In genomic region chr4:153439831-153440230, GRCh38 we compare ENCODE assay signal across 10 cellular contexts. TPM values are rescaled to one million over a fixed set of nuclear protein-coding genes. Genes with fewer than 3 reads are reported as not detected.
A peak's percentile ranks its signal among the peaks of the same experiment; 100 is the strongest.
DNase-seq lines count a peak whose midpoint lies in the region; ATAC-seq and TF ChIP-seq lines count a peak whose summit lies in the region.
"Had no signal": no experiment of that assay in that cellular context is flagged by ENCODE, and none has a peak within 500 bp of the region (broad histone marks: within the 10 kb centered on the region; RNA-seq: fewer than 3 reads in every experiment).

No MANE protein-coding gene starts in this region.

- H3K79me2 ChIP-seq in OCI-LY1 (ENCODE audit: insufficient read depth, low read length), result no peaks in the 10 kb centered on the region

- no peak for TF ChIP-seq CTCF in OCI-LY1 (IDR thresholded peaks at IDR 0.05; ENCODE audit: low read length)
- TF ChIP-seq CTCF in psoas muscle (IDR thresholded peaks at IDR 0.05), result no peak
- TF ChIP-seq CTCF in coronary artery (IDR thresholded peaks at IDR 0.05), result no peak

- H3K4me3 ChIP-seq in OCI-LY1 (ENCODE audit: low read depth, low read length, poor library complexity, severe bottlenecking), result peak overlapping the region; percentile 63
- H3K4me3 ChIP-seq in psoas muscle, result peak overlapping the region; percentile 65
- no peak overlapping the region for H3K4me3 ChIP-seq in coronary artery
- H3K4me3 ChIP-seq: SJSA1 had no signal

- H4K20me1 ChIP-seq in OCI-LY1 (ENCODE audit: insufficient read depth, low read length), result no peaks in the 10 kb centered on the region

- no peaks in the 10 kb centered on the region for H3K9me2 ChIP-seq in OCI-LY1 (ENCODE audit: low read depth, low read length)

- H3K27ac ChIP-seq in OCI-LY1 (ENCODE audit: low read depth, low read length, poor library complexity, severe bottlenecking) (peak overlapping the region; percentile 99), psoas muscle (peak overlapping the region; percentile 87), coronary artery (no peak overlapping the region)
- H3K27ac ChIP-seq: SJSA1 had no signal

- peak overlapping the region; percentile 97 for H3K4me2 ChIP-seq in OCI-LY1 (ENCODE audit: low read length)

- H3K4me1 ChIP-seq in OCI-LY1 (ENCODE audit: insufficient read depth, low read length, severe bottlenecking), result peaks cover 86% of the 10 kb centered on the region
- H3K4me1 ChIP-seq in psoas muscle, result peaks cover 5% of the 10 kb centered on the region
- H3K4me1 ChIP-seq: Caco-2, SJSA1 had no signal

- intact Hi-C loops in psoas muscle (cut with DNase I), result loop anchor here (10.0 kb wide), 3 partner anchors 95 to 215 kb away; partner anchors contain the start of gene MND1 (in 1 of the 2)

- WGBS in psoas muscle, 3 donors, result 85 to 92% (median 87%) methylated on average over 9 of the region's 9 CpGs

- peak overlapping the region; percentile 91 for H3K9ac ChIP-seq in OCI-LY1 (ENCODE audit: low read length)

- no peaks in the 10 kb centered on the region for H3K27me3 ChIP-seq in OCI-LY1 (ENCODE audit: insufficient read depth, low read length)
- no peaks in the 10 kb centered on the region for H3K27me3 ChIP-seq in psoas muscle (ENCODE audit: insufficient read depth in 3 of 3, low read length in 2 of 3)
- H3K27me3 ChIP-seq: SJSA1 had no signal

- H3F3A ChIP-seq in OCI-LY1 (ENCODE audit: insufficient read depth, low read length), result peaks cover 10% of the 10 kb centered on the region; the same call in 1 of the 2 replicates

- H3K9me3 ChIP-seq in OCI-LY1 (ENCODE audit: low read length) (no peaks in the 10 kb centered on the region), psoas muscle (no peaks in the 10 kb centered on the region)
- H3K9me3 ChIP-seq: Caco-2, SJSA1 had no signal

- H3K36me3 ChIP-seq in OCI-LY1 (ENCODE audit: insufficient read depth, low read length), result no peaks in the 10 kb centered on the region
- no peaks in the 10 kb centered on the region for H3K36me3 ChIP-seq in psoas muscle (ENCODE audit: insufficient read depth in 1 of 2, low read depth in 1 of 2)
- H3K36me3 ChIP-seq: SJSA1 had no signal

- ATAC-seq in GM18502 (IDR thresholded peaks at IDR 0.05; ENCODE audit: poor library complexity, unreplicated experiment) (peak; percentile 13), GM21515 (IDR thresholded peaks at IDR 0.05; ENCODE audit: unreplicated experiment) (peak; percentile 14), psoas muscle (no peak)

- DNase-seq in psoas muscle, result no peak
- DNase-seq in coronary artery (ENCODE audit: low spot score), result no peak
- DNase-seq in activated effector memory CD4-positive, alpha-beta T cell treated with anti-CD3 and anti-CD28 coated beads, Interleukin-2, amount 50 U/mL, for 16 hours, result no peak
- no peak for DNase-seq in iPS-NIHi7 (ENCODE audit: extremely low spot score)
- DNase-seq: Caco-2, NCI-H69 had no signal

- H2AFZ ChIP-seq in OCI-LY1 (ENCODE audit: low read length), result no peak overlapping the region

RNA-seq across cellular contexts. Expression of gene TMEM131L, which starts 26.3 kb away (rescaled TPM):
- total RNA-seq in psoas muscle, result 10 to 100 TPM in 2 of 4 donors, 1 to 10 TPM in 2; 6.9 to 21.2 (median 11.5) TPM
- polyA plus RNA-seq in psoas muscle, result 1 to 10 TPM; 2.1 to 6.7 (median 3.3) TPM

Comparison
In these comparisons a context has a peak if more than half of its experiments do, and no peak if none do; other contexts are left out.
1. ATAC-seq: peak in GM18502 (single experiment) and GM21515 (single experiment); none in psoas muscle (0 of 4).
2. H3K27ac ChIP-seq: peak in OCI-LY1 (single experiment) and psoas muscle (single experiment); none in coronary artery (0 of 2).